Comparison of ENCODE assay signal across 11 cellular contexts in the genomic region with DNA sequence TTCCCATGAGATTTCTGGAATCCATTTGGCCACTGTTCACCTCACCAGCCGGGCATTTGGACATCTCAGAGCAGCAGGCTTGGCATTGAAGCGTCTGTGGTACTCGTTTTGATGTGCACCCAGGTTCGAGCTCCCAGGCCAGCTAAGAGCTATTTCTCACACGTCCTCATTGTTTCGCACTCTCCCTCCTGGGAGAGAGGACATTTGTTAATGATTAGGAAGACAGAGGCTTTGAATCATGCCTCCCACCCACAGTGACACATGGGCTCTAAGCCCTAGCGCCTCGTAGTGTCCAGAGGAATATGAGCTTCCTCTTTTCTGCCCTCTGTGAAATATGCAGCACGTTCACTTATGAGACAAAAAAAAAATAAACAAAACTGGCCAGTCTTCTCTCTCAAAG.
A peak's percentile ranks its signal among the peaks of the same experiment; 100 is the strongest.
DNase-seq lines count a peak whose midpoint lies in the region; TF ChIP-seq lines count a peak whose summit lies in the region.
"Had no signal": no experiment of that assay in that cellular context is flagged by ENCODE, and none has a peak within 500 bp of the region (broad histone marks: within the 10 kb centered on the region; RNA-seq: fewer than 3 reads in every experiment).

No MANE protein-coding gene starts in this region.

- peaks cover 6% of the 10 kb centered on the region; the same call in 1 of the 2 replicates for H3K36me3 Mint-ChIP-seq in HFFc6 (ENCODE audit: low read depth)

- H3K27me3 Mint-ChIP-seq in HFFc6 (ENCODE audit: insufficient read depth): no peaks in the 10 kb centered on the region

- 0 out of 2 replicates have a peak, but pooled peaks cover 7% of the 10 kb centered on the region for H3K9me3 Mint-ChIP-seq in HFFc6

- H3K4me3 ChIP-seq in foreskin fibroblast (ENCODE audit: low read depth in 1 of 2, low read length in 2 of 2): no peak overlapping the region
- H3K4me3 ChIP-seq: ascending aorta had no signal

- peak; percentile 56 for TF ChIP-seq CTCF in HFFc6 (IDR thresholded peaks at IDR 0.05)
- TF ChIP-seq CTCF in foreskin fibroblast (IDR thresholded peaks at IDR 0.05; ENCODE audit: low read depth, low read length): peak; percentile 30

- H3K4me3 Mint-ChIP-seq in HFFc6: peak overlapping the region; percentile 65

- peak overlapping the region; percentile 90 for H3K27ac Mint-ChIP-seq in HFFc6

- H3K4me1 Mint-ChIP-seq in HFFc6 (ENCODE audit: low read depth): peaks cover 70% of the 10 kb centered on the region

- peak; percentile 76 for DNase-seq in HFFc6
- DNase-seq in SW480 (ENCODE audit: low spot score): peak; percentile 73
- peak; percentile 87 to 92 for DNase-seq in foreskin fibroblast
- peak; percentile 55 for DNase-seq in smooth muscle cell of the brain vasculature (ENCODE audit: low read depth, low spot score)
- no peak for DNase-seq in effector CD4-positive, alpha-beta T cell
- DNase-seq in NCI-H1436 (lab: John Stamatoyannopoulos, UW): no peak
- DNase-seq in 8988T: no peak
- DNase-seq: activated CD4-positive, alpha-beta T cell treated with anti-CD3 and anti-CD28 coated beads, Interleukin-2, amount 50 U/mL, for 48 hours; NCI-H1105 treated with DMSO at 0.1 percent for 48 hours; posterior cingulate gyrus had no signal

Comparison
In these comparisons a context has a peak if more than half of its experiments do, and no peak if none do; other contexts are left out.
1. DNase-seq: peak in HFFc6 (single experiment), SW480 (single experiment), foreskin fibroblast (2 of 2) and smooth muscle cell of the brain vasculature (single experiment); none in effector CD4-positive, alpha-beta T cell (single experiment), NCI-H1436 (single experiment) and 8988T (single experiment).